In genomic region chr2:178829299-178829698, GRCh38 we compare ENCODE assay signal across 15 cellular contexts. TPM values are rescaled to one million over a fixed set of nuclear protein-coding genes. Genes with fewer than 3 reads are reported as not detected.
A peak's percentile ranks its signal among the peaks of the same experiment; 100 is the strongest.
DNase-seq lines count a peak whose midpoint lies in the region; ATAC-seq and TF ChIP-seq lines count a peak whose summit lies in the region.
"Had no signal": no experiment of that assay in that cellular context is flagged by ENCODE, and none has a peak within 500 bp of the region (broad histone marks: within the 10 kb centered on the region; RNA-seq: fewer than 3 reads in every experiment).

No MANE protein-coding gene starts in this region.

- no peak overlapping the region for H2AFZ ChIP-seq in PC-3 (ENCODE audit: low read length)

- H3F3A ChIP-seq in PC-3 (ENCODE audit: low read length, unreplicated experiment): no peaks in the 10 kb centered on the region

- H3K36me3 ChIP-seq in PC-3 (ENCODE audit: low read depth, low read length): no peaks in the 10 kb centered on the region

- H3K79me2 ChIP-seq in PC-3 (ENCODE audit: low read length): no peaks in the 10 kb centered on the region

- TF ChIP-seq CTCF in PC-3 (conservative IDR thresholded peaks at IDR 0.05; ENCODE audit: low read depth, low read length): no peak

- H3K9me3 ChIP-seq in PC-3 (ENCODE audit: low read length): no peaks in the 10 kb centered on the region
- H3K9me3 ChIP-seq in right cardiac atrium (ENCODE audit: control insufficient read depth, low read length): no peaks in the 10 kb centered on the region
- H3K9me3 ChIP-seq: body of pancreas had no signal

- H4K20me1 ChIP-seq in PC-3 (ENCODE audit: low read length): no peaks in the 10 kb centered on the region

- intact Hi-C loops in PC-3 (cut with micrococcal nuclease): no loop called here
- intact Hi-C loops in right cardiac atrium (cut with DNase I): loop anchor here in 2 of 4 donors (5.0 to 10.0 kb wide), 2 partner anchors 33 to 66 kb away; no protein-coding TSS in a partner anchor

- H3K9ac ChIP-seq in PC-3 (ENCODE audit: low read length): no peak overlapping the region

- peaks cover 32% of the 10 kb centered on the region for H3K4me1 ChIP-seq in PC-3 (ENCODE audit: insufficient read depth, low read length)
- peaks cover 7% of the 10 kb centered on the region for H3K4me1 ChIP-seq in right cardiac atrium (ENCODE audit: control insufficient read depth, insufficient read depth, low read length)
- H3K4me1 ChIP-seq: body of pancreas had no signal

- H3K4me3 ChIP-seq in PC-3 (ENCODE audit: low read length): no peak overlapping the region
- no peak overlapping the region for H3K4me3 ChIP-seq in right cardiac atrium (ENCODE audit: low read length)
- H3K4me3 ChIP-seq: body of pancreas had no signal

- WGBS in right cardiac atrium: 43% methylated on average over 3 of the region's 3 CpGs

- H3K9me2 ChIP-seq in PC-3 (replicated peaks; ENCODE audit: low read length): no peaks in the 10 kb centered on the region

- H3K27ac ChIP-seq in PC-3 (ENCODE audit: low read length): peak overlapping the region; percentile 4; the same call in 1 of the 2 replicates
- H3K27ac ChIP-seq in right cardiac atrium (ENCODE audit: low read length): no peak overlapping the region
- H3K27ac ChIP-seq: body of pancreas, C4-2B had no signal

- no TSS peak for BruUV-seq in PC-3 (replicated peaks; lab: Mats Ljungman, UMichigan)

- peak; percentile 15; the same call in 1 of the 2 replicates for ATAC-seq in PC-3
- peak; percentile 52 to 73 for ATAC-seq in right cardiac atrium
- ATAC-seq in GM21515 (IDR thresholded peaks at IDR 0.05; ENCODE audit: unreplicated experiment): no peak
- no peak for ATAC-seq in GM19023 (IDR thresholded peaks at IDR 0.05; ENCODE audit: unreplicated experiment)
- ATAC-seq in GM21528 (IDR thresholded peaks at IDR 0.05; ENCODE audit: low FRiP score, unreplicated experiment): no peak
- ATAC-seq: body of pancreas had no signal

- CTCF ChIA-PET in PC-3 (lab: Charles Lee): no interaction called here

- POLR2A ChIA-PET in PC-3 (lab: Charles Lee; ENCODE audit: unreplicated experiment): interaction anchor here (0.7 kb wide), 1 partner anchor 65 kb away, joined by 7 read pairs; no protein-coding TSS in a partner anchor

- no peaks in the 10 kb centered on the region for H3K27me3 ChIP-seq in PC-3 (ENCODE audit: low read length)
- no peaks in the 10 kb centered on the region for H3K27me3 ChIP-seq in right cardiac atrium (ENCODE audit: control insufficient read depth, insufficient read depth)
- H3K27me3 ChIP-seq: body of pancreas had no signal

- H3K4me2 ChIP-seq in PC-3 (ENCODE audit: low read length): peak overlapping the region; percentile 66

- DNase-seq in A172 (ENCODE audit: low spot score) (peak; percentile 36), COR-L47 (lab: John Stamatoyannopoulos, UW) (peak; percentile 48), PC-3 (no peak), right cardiac atrium (no peak), NCI-H446 treated with DMSO at 0.1 percent for 48 hours (lab: John Stamatoyannopoulos, UW) (no peak)
- DNase-seq: activated CD4-positive, alpha-beta T cell treated with anti-CD3 and anti-CD28 coated beads, Interleukin-2, amount 10 ng/mL, durations not matched to agents 24 days and 14 days; body of pancreas; endodermal cell; KG1; NCI-H2029 treated with DMSO at 0.1 percent for 48 hours; small intestine had no signal

RNA-seq across cellular contexts. Expression of gene TTN, which starts 22.1 kb away (rescaled TPM):
- total RNA-seq in A172 (2014; rRNA removed; shearing (Covaris generic)): 0.02 TPM in 1 of 2 replicates, not detected in the other
- total RNA-seq in PC-3 (2014; rRNA removed) (0.52 and 1.1 TPM in 2 replicates), right cardiac atrium (1,000 to 10,000 TPM; 1,615 to 2,179 (median 1,851) TPM)
- 266 TPM for polyA plus RNA-seq in right cardiac atrium

Comparison
In these comparisons a context has a peak if more than half of its experiments do, and no peak if none do; other contexts are left out.
1. DNase-seq: peak in A172 (single experiment) and COR-L47 (single experiment); none in PC-3 (single experiment), right cardiac atrium (0 of 3) and NCI-H446 treated with DMSO at 0.1 percent for 48 hours (single experiment).
2. ATAC-seq: peak in PC-3 (single experiment) and right cardiac atrium (2 of 2); none in GM21515 (single experiment), GM19023 (single experiment) and GM21528 (single experiment).
3. RNA of gene TTN, which starts 22.1 kb away (total RNA-seq): 1,615 to 2,179 TPM in right cardiac atrium; 0.52 to 1.1 TPM in PC-3 and 0.02 TPM in A172; every median in the first group is over 100 times any median in the second.